Comparison of ENCODE assay signal across 9 cellular contexts in genomic region chr10:110357252-110357780, GRCh38. TPM values are rescaled to one million over a fixed set of nuclear protein-coding genes. Genes with fewer than 3 reads are reported as not detected.
DNase-seq lines count a peak whose midpoint lies in the region; ATAC-seq and TF ChIP-seq lines count a peak whose summit lies in the region.
"Had no signal": no experiment of that assay in that cellular context is flagged by ENCODE, and none has a peak within 500 bp of the region (broad histone marks: within the 10 kb centered on the region; RNA-seq: fewer than 3 reads in every experiment).

No MANE protein-coding gene starts in this region.

- no peak for TF ChIP-seq CTCF in kidney epithelial cell (IDR thresholded peaks at IDR 0.05; ENCODE audit: insufficient read depth, low read length, poor library complexity, severe bottlenecking)

- intact Hi-C loops in activated T-helper 1 cell treated with anti-CD3 and anti-CD28 coated beads, Interleukin-12 subunit alpha, Interleukin-12 subunit beta, Interleukin-2, Interleukin-4 antibody, amounts not matched to agents 30 ng/mL and 10 ng/mL and 1 ng/mL, durations not matched to agents 14 hours and 24 hours and 36 hours (cut with micrococcal nuclease), result loop anchor here (2.0 kb wide), 1 partner anchor 23 kb away; no protein-coding TSS in a partner anchor
- intact Hi-C loops in Right ventricle myocardium superior (cut with DNase I), result no loop called here

- peak overlapping the region; percentile 60 for H3K4me3 Mint-ChIP-seq in activated T-helper 1 cell treated with anti-CD3 and anti-CD28 coated beads, Interleukin-12 subunit alpha, Interleukin-12 subunit beta, Interleukin-2, Interleukin-4 antibody, amounts not matched to agents 30 ng/mL and 10 ng/mL and 1 ng/mL, durations not matched to agents 14 hours and 24 hours and 36 hours

- H3K9ac ChIP-seq in stomach smooth muscle (ENCODE audit: low read length in 2 of 2), result peak overlapping the region in 1 of 2 donors; percentile 5

- peaks cover 33% of the 10 kb centered on the region for H3K4me1 ChIP-seq in stomach smooth muscle (ENCODE audit: control insufficient read depth, insufficient read depth, low read length)

- H3K27ac ChIP-seq in stomach smooth muscle (ENCODE audit: low read length), result no peak overlapping the region
- H3K27ac ChIP-seq: VCaP had no signal

- no peaks in the 10 kb centered on the region for H3K27me3 Mint-ChIP-seq in activated T-helper 1 cell treated with anti-CD3 and anti-CD28 coated beads, Interleukin-12 subunit alpha, Interleukin-12 subunit beta, Interleukin-2, Interleukin-4 antibody, amounts not matched to agents 30 ng/mL and 10 ng/mL and 1 ng/mL, durations not matched to agents 14 hours and 24 hours and 36 hours (ENCODE audit: insufficient read depth)

- no peaks in the 10 kb centered on the region for H3K36me3 ChIP-seq in kidney epithelial cell (ENCODE audit: control insufficient read depth, insufficient read depth, low read length)
- no peaks in the 10 kb centered on the region for H3K36me3 ChIP-seq in stomach smooth muscle (ENCODE audit: control insufficient read depth in 2 of 2, insufficient read depth in 2 of 2, low read length in 2 of 2)

- ATAC-seq in GM18511 (IDR thresholded peaks at IDR 0.05; ENCODE audit: unreplicated experiment), result peak; percentile 24
- ATAC-seq in Right ventricle myocardium superior (ENCODE audit: poor library complexity), result no peak

- H3K9me3 Mint-ChIP-seq in activated T-helper 1 cell treated with anti-CD3 and anti-CD28 coated beads, Interleukin-12 subunit alpha, Interleukin-12 subunit beta, Interleukin-2, Interleukin-4 antibody, amounts not matched to agents 30 ng/mL and 10 ng/mL and 1 ng/mL, durations not matched to agents 14 hours and 24 hours and 36 hours, result no peaks in the 10 kb centered on the region

- peak overlapping the region; percentile 97 for H3K27ac Mint-ChIP-seq in activated T-helper 1 cell treated with anti-CD3 and anti-CD28 coated beads, Interleukin-12 subunit alpha, Interleukin-12 subunit beta, Interleukin-2, Interleukin-4 antibody, amounts not matched to agents 30 ng/mL and 10 ng/mL and 1 ng/mL, durations not matched to agents 14 hours and 24 hours and 36 hours

- no peaks in the 10 kb centered on the region for H3K9me3 ChIP-seq in stomach smooth muscle (ENCODE audit: control insufficient read depth in 2 of 2, low read length in 2 of 2)

- no peak overlapping the region for H3K4me3 ChIP-seq in kidney epithelial cell (ENCODE audit: low read depth, low read length)
- peak overlapping the region; percentile 17 to 54 for H3K4me3 ChIP-seq in stomach smooth muscle (ENCODE audit: low read length in 2 of 2)

- DNase-seq in LHCN-M2 (ENCODE audit: low read depth), result peak; percentile 90
- no peak for DNase-seq in activated T-helper 1 cell treated with anti-CD3 and anti-CD28 coated beads, Interleukin-12 subunit alpha, Interleukin-12 subunit beta, Interleukin-2, Interleukin-4 antibody, amounts not matched to agents 30 ng/mL and 10 ng/mL and 1 ng/mL, durations not matched to agents 14 hours and 24 hours and 36 hours (ENCODE audit: low spot score)
- DNase-seq in kidney epithelial cell (ENCODE audit: low read depth), result peak; percentile 83
- no peak for DNase-seq in NCI-H2081 treated with DMSO at 0.1 percent for 48 hours (lab: John Stamatoyannopoulos, UW)
- no peak for DNase-seq in NCI-H1417 treated with DMSO at 0.1 percent for 48 hours (lab: John Stamatoyannopoulos, UW)
- DNase-seq in Right ventricle myocardium superior, result no peak

- peaks cover 3% of the 10 kb centered on the region for H3K36me3 Mint-ChIP-seq in activated T-helper 1 cell treated with anti-CD3 and anti-CD28 coated beads, Interleukin-12 subunit alpha, Interleukin-12 subunit beta, Interleukin-2, Interleukin-4 antibody, amounts not matched to agents 30 ng/mL and 10 ng/mL and 1 ng/mL, durations not matched to agents 14 hours and 24 hours and 36 hours (ENCODE audit: low read depth)

- peaks cover 86% of the 10 kb centered on the region for H3K4me1 Mint-ChIP-seq in activated T-helper 1 cell treated with anti-CD3 and anti-CD28 coated beads, Interleukin-12 subunit alpha, Interleukin-12 subunit beta, Interleukin-2, Interleukin-4 antibody, amounts not matched to agents 30 ng/mL and 10 ng/mL and 1 ng/mL, durations not matched to agents 14 hours and 24 hours and 36 hours (ENCODE audit: low read depth)

- H3K27me3 ChIP-seq in kidney epithelial cell (ENCODE audit: control insufficient read depth, insufficient read depth, low read length) (no peaks in the 10 kb centered on the region), stomach smooth muscle (ENCODE audit: control insufficient read depth in 1 of 2, insufficient read depth in 2 of 2, low read length in 2 of 2) (no peaks in the 10 kb centered on the region)

RNA-seq across cellular contexts. Expression of gene SMNDC1, which starts 52.6 kb away (rescaled TPM):
- total RNA-seq in LHCN-M2 (2014; rRNA removed) (5.7 and 8.0 TPM in 2 replicates), kidney epithelial cell (8.0 and 8.9 TPM in 2 replicates), Right ventricle myocardium superior (25.0 TPM)
- polyA plus RNA-seq in LHCN-M2 (2012), result 17.9 TPM
- 47.8 and 48.0 TPM in 2 replicates for total RNA-seq in activated T-helper 1 cell treated with anti-CD3 and anti-CD28 coated beads, Interleukin-12 subunit alpha, Interleukin-12 subunit beta, Interleukin-2, Interleukin-4 antibody, amounts not matched to agents 30 ng/mL and 10 ng/mL and 1 ng/mL, durations not matched to agents 14 hours and 24 hours and 36 hours

Comparison
In these comparisons a context has a peak if more than half of its experiments do, and no peak if none do; other contexts are left out.
1. DNase-seq: peak in LHCN-M2 (single experiment) and kidney epithelial cell (single experiment); none in activated T-helper 1 cell treated with anti-CD3 and anti-CD28 coated beads, Interleukin-12 subunit alpha, Interleukin-12 subunit beta, Interleukin-2, Interleukin-4 antibody, amounts not matched to agents 30 ng/mL and 10 ng/mL and 1 ng/mL, durations not matched to agents 14 hours and 24 hours and 36 hours (single experiment), NCI-H2081 treated with DMSO at 0.1 percent for 48 hours (single experiment), NCI-H1417 treated with DMSO at 0.1 percent for 48 hours (single experiment) and Right ventricle myocardium superior (single experiment).